34 cellular contexts compared by ENCODE assay signal in genomic region chr14:64958201-64958600, GRCh38. TPM values are rescaled to one million over a fixed set of nuclear protein-coding genes. Genes with fewer than 3 reads are reported as not detected.
"Had no signal": no experiment of that assay in that cellular context is flagged by ENCODE, and none has a peak within 500 bp of the region (broad histone marks: within the 10 kb centered on the region; RNA-seq: fewer than 3 reads in every experiment).

No MANE protein-coding gene starts in this region.

- H3K36me3 Mint-ChIP-seq: activated naive CD4-positive, alpha-beta T cell treated with anti-CD3 and anti-CD28 coated beads, Interleukin-2, amount 50 U/mL, for 72 hours had no signal

- ATAC-seq: activated naive CD4-positive, alpha-beta T cell treated with anti-CD3 and anti-CD28 coated beads, Interleukin-2, amount 50 U/mL, for 72 hours; activated naive CD8-positive, alpha-beta T cell treated with anti-CD3 and anti-CD28 coated beads, Interleukin-2, amount 50 U/mL, for 24 hours; activated T-cell treated with anti-CD3 and anti-CD28 coated beads, Interleukin-2, amount 50 U/mL, for 4 hours; Panc1; Right ventricle myocardium inferior; T-cell had no signal

- H3K27ac ChIP-seq: KMS-11, SK-N-MC had no signal

- FAIRE-seq: astrocyte, TTC549 had no signal

- H3K4me3 ChIP-seq: MG63, SK-N-MC had no signal

- H3K27ac Mint-ChIP-seq: activated CD4-positive, alpha-beta memory T cell treated with anti-CD3 and anti-CD28 coated beads for 36 hours; activated CD4-positive, alpha-beta T cell treated with anti-CD3 and anti-CD28 coated beads, Interleukin-2, amount 10 ng/mL, durations not matched to agents 7 days and 5 days; activated naive CD8-positive, alpha-beta T cell treated with anti-CD3 and anti-CD28 coated beads, Interleukin-2, amount 50 U/mL, for 24 hours; brain; T-cell had no signal

- H3K9ac ChIP-seq: KMS-11 had no signal

- H3K36me3 ChIP-seq: MG63 had no signal

- H3K27me3 ChIP-seq: MG63 had no signal

- H3K4me3 Mint-ChIP-seq: activated CD4-positive, alpha-beta memory T cell treated with anti-CD3 and anti-CD28 coated beads for 36 hours; activated CD4-positive, alpha-beta T cell treated with anti-CD3 and anti-CD28 coated beads, Interleukin-2, amount 10 ng/mL, durations not matched to agents 7 days and 5 days; activated naive CD8-positive, alpha-beta T cell treated with anti-CD3 and anti-CD28 coated beads, Interleukin-2, amount 50 U/mL, for 24 hours; activated T-cell treated with anti-CD3 and anti-CD28 coated beads, Interleukin-2, amount 50 U/mL, for 4 hours; brain; T-cell had no signal

- H3K9me3 ChIP-seq: MG63 had no signal

- DNase-seq: activated CD4-positive, alpha-beta memory T cell treated with anti-CD3 and anti-CD28 coated beads for 36 hours; activated CD4-positive, alpha-beta T cell treated with anti-CD3 and anti-CD28 coated beads, Interleukin-2, amount 10 ng/mL, durations not matched to agents 7 days and 5 days; activated CD4-positive, CD25-positive, alpha-beta regulatory T cell; activated CD8-positive, alpha-beta memory T cell treated with anti-CD3 and anti-CD28 coated beads for 24 hours; activated effector memory CD4-positive, alpha-beta T cell treated with anti-CD3 and anti-CD28 coated beads, Interleukin-2, amount 50 U/mL, for 16 hours; activated naive CD4-positive, alpha-beta T cell treated with Interleukin-2 at 50 U/mL for 16 hours; activated naive CD8-positive, alpha-beta T cell treated with anti-CD3 and anti-CD28 coated beads, Interleukin-2, amount 50 U/mL, for 24 hours; activated T-cell treated with anti-CD3 and anti-CD28 coated beads, Interleukin-2, amount 50 U/mL, for 4 hours; amniotic stem cell; MG63; MV-4-11; NCI-H1092 treated with DMSO at 0.1 percent for 48 hours; NCI-H1417 treated with DMSO at 0.1 percent for 48 hours; NCI-H1694; NCI-H2029; NCI-H2107; NCI-H226; NCI-H526; NCI-H82; NK-92 treated with Interleukin-12 subunit alpha and Interleukin-12 subunit beta, amount 100 ng/mL, for 24 hours; OCI-M1; RPMI8226; T-cell; T-helper 2 cell; T1000 had no signal

- H3K4me1 Mint-ChIP-seq: activated CD4-positive, alpha-beta T cell treated with anti-CD3 and anti-CD28 coated beads, Interleukin-2, amount 10 ng/mL, durations not matched to agents 7 days and 5 days had no signal

- H3K9me3 Mint-ChIP-seq: activated CD4-positive, alpha-beta memory T cell treated with anti-CD3 and anti-CD28 coated beads for 36 hours; activated CD4-positive, alpha-beta T cell treated with anti-CD3 and anti-CD28 coated beads, Interleukin-2, amount 10 ng/mL, durations not matched to agents 7 days and 5 days; activated naive CD4-positive, alpha-beta T cell treated with anti-CD3 and anti-CD28 coated beads, Interleukin-2, amount 50 U/mL, for 72 hours; activated naive CD8-positive, alpha-beta T cell treated with anti-CD3 and anti-CD28 coated beads, Interleukin-2, amount 50 U/mL, for 24 hours; activated T-cell treated with anti-CD3 and anti-CD28 coated beads, Interleukin-2, amount 50 U/mL, for 4 hours; T-cell had no signal

RNA-seq across cellular contexts. Expression of gene GPX2, which starts 15.7 kb away (rescaled TPM):
- total RNA-seq: activated CD4-positive, alpha-beta memory T cell treated with anti-CD3 and anti-CD28 coated beads for 36 hours; activated CD4-positive, alpha-beta T cell treated with anti-CD3 and anti-CD28 coated beads, Interleukin-2, amount 10 ng/mL, durations not matched to agents 7 days and 5 days; activated naive CD4-positive, alpha-beta T cell treated with anti-CD3 and anti-CD28 coated beads, Interleukin-2, amount 50 U/mL, for 72 hours; astrocyte; NCI-H460; Right ventricle myocardium inferior had no signal
